ENCODE assay signal across 7 cellular contexts in the genomic region with DNA sequence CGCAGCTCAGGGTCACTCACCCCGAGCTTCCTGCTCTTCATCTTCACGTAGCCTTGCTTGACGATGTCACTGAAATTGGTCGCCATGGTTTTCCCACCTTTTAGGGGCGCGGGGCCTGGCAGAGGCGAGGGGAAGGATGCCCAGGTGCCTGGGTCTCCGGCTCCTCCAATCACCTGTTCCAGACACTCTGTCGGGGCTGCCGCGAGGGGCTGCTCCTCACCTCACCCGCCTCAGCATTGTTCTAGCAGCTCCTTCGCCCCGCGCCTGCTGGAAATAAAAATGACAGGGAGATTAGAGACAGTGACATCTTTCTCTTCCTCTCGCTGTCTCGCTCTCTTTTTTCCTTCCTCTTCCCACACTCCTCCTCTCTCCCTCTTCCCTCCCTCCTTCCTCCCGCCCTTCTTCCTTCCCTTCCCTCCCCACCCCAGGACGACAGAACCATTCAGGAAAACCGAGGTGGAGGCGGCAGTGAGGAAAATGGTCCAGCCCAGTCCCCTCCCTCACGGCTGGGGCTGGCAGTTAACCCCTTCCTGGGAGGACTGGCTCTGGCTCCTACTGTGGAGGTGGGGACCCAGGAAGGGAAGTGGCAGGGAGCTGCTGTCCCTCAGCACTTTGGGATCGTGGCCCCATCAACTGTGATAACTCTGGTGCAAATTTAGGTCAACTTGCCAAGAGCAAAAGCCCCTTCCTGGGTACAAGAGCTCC. TPM values are rescaled to one million over a fixed set of nuclear protein-coding genes. Genes with fewer than 3 reads are reported as not detected.
A peak's percentile ranks its signal among the peaks of the same experiment; 100 is the strongest.
DNase-seq lines count a peak whose midpoint lies in the region; ATAC-seq, FAIRE-seq and TF ChIP-seq lines count a peak whose summit lies in the region.

No MANE protein-coding gene starts in this region.

- in situ Hi-C loops in HAP-1 (cut with MboI; ENCODE audit: low sequenced_read_pairs) = no loop called here

- peak overlapping the region; percentile 16 for H3K4me3 ChIP-seq in HAP-1
- peak overlapping the region; percentile 32 to 67 (median 58) for H3K4me3 ChIP-seq in heart right ventricle

- ATAC-seq in heart right ventricle (peak; percentile 36 to 82 (median 72)), HG03565 (IDR thresholded peaks at IDR 0.05; ENCODE audit: unreplicated experiment) (no peak)

- H3K4me1 ChIP-seq in HAP-1 = peaks cover 3% of the 10 kb centered on the region; the same call in 1 of the 2 replicates
- peaks cover 16 to 57% (median 37%) of the 10 kb centered on the region in 9 donors for H3K4me1 ChIP-seq in heart right ventricle

- no peak for TF ChIP-seq CTCF in heart right ventricle (IDR thresholded peaks at IDR 0.05)

- intact Hi-C loops in heart right ventricle (cut with DNase I) = loop anchor here in 5 of 10 donors (5.0 kb wide), 2 partner anchors 38 to 48 kb away; no protein-coding TSS in a partner anchor

- peak; percentile 49 to 74 for DNase-seq in HAP-1 (ENCODE audit: low spot score in 2 of 2)
- DNase-seq in heart right ventricle = peak; percentile 47 to 73
- DNase-seq in putamen (ENCODE audit: low spot score) = peak; percentile 41
- no peak for DNase-seq in middle frontal gyrus (ENCODE audit: extremely low spot score, low spot score)
- DNase-seq in CD1c-positive myeloid dendritic cell (ENCODE audit: extremely low spot score) = no peak

- WGBS in heart right ventricle, 2 donors = 26% methylated on average over 24 of the region's 24 CpGs

- no peaks in the 10 kb centered on the region for H3K27me3 ChIP-seq in HAP-1 (ENCODE audit: low read depth)
- H3K27me3 ChIP-seq in heart right ventricle = peaks cover 0 to 11% (median 0%) of the 10 kb centered on the region in 7 donors

- H3K36me3 ChIP-seq in HAP-1 (replicated peaks) = no peaks in the 10 kb centered on the region
- peaks cover 0 to 9% (median 0%) of the 10 kb centered on the region in 9 donors for H3K36me3 ChIP-seq in heart right ventricle

- H3K9me3 ChIP-seq in HAP-1 (no peaks in the 10 kb centered on the region), heart right ventricle (no peaks in the 10 kb centered on the region)

- peak; percentile 36 for FAIRE-seq in TTC549 (lab: Jason Lieb, UNC)

- peak overlapping the region in 9 of 10 donors; percentile 20 to 75 (median 67) for H3K27ac ChIP-seq in heart right ventricle

RNA-seq across cellular contexts. Expression of a gene that starts 6.7 kb away (rescaled TPM):
- 10 to 100 TPM in 2 of 10 donors, 1 to 10 TPM in 8; 3.6 to 10.7 (median 8.0) TPM for total RNA-seq in heart right ventricle
- 1 to 10 TPM; 5.9 to 9.1 TPM for polyA plus RNA-seq in heart right ventricle

RNA-seq across cellular contexts. Expression of a gene that starts 17.1 kb away (rescaled TPM):
- 10 to 100 TPM; 40.2 to 56.7 (median 47.2) TPM for total RNA-seq in heart right ventricle
- polyA plus RNA-seq in heart right ventricle = 10 to 100 TPM; 17.9 to 46.6 TPM

RNA-seq across cellular contexts. Expression of a gene that starts 32.3 kb away (rescaled TPM):
- total RNA-seq in heart right ventricle = 100 to 1,000 TPM; 135 to 230 (median 207) TPM
- 100 to 1,000 TPM; 162 to 475 TPM for polyA plus RNA-seq in heart right ventricle

RNA-seq across cellular contexts. Expression of a gene that starts 32.4 kb away (rescaled TPM):
- total RNA-seq in heart right ventricle = 10 to 100 TPM; 49.6 to 75.1 (median 61.0) TPM
- 10 to 100 TPM; 20.1 to 63.0 TPM for polyA plus RNA-seq in heart right ventricle

RNA-seq across cellular contexts. Expression of a gene that starts 56.8 kb away (rescaled TPM):
- 10 to 100 TPM in 1 of 10 donors, 1 to 10 TPM in 9; 3.1 to 10.2 (median 5.1) TPM for total RNA-seq in heart right ventricle
- 1 to 10 TPM; 3.7 to 5.9 TPM for polyA plus RNA-seq in heart right ventricle

Comparison
In these comparisons a context has a peak if more than half of its experiments do, and no peak if none do; other contexts are left out.
1. DNase-seq: peak in HAP-1 (2 of 2), heart right ventricle (2 of 2) and putamen (single experiment); none in middle frontal gyrus (single experiment) and CD1c-positive myeloid dendritic cell (single experiment).